ENCODE assay signal across 8 cellular contexts in genomic region chr5:140402258-140403074, GRCh38.
A peak's percentile ranks its signal among the peaks of the same experiment; 100 is the strongest.
DNase-seq lines count a peak whose midpoint lies in the region; ATAC-seq and TF ChIP-seq lines count a peak whose summit lies in the region.

No MANE protein-coding gene starts in this region.

- ATAC-seq in GM19463 (IDR thresholded peaks at IDR 0.05; ENCODE audit: unreplicated experiment): no peak

- DNase-seq in NCI-H2227 (lab: John Stamatoyannopoulos, UW; ENCODE audit: unreplicated experiment) (peak; percentile 40), NCI-H2227 treated with DMSO at 0.1 percent for 48 hours (lab: John Stamatoyannopoulos, UW) (no peak), NAMALWA (ENCODE audit: low spot score) (peak; percentile 83), caudate nucleus (lab: John Stamatoyannopoulos, UW) (peak in 34 of 61 donors; percentile 2 to 53 (median 26)), kidney tubule cell (ENCODE audit: low spot score) (peak; percentile 65)
- peak; percentile 28 to 38 for DNase-seq in stimulated activated CD4-positive, alpha-beta T cell treated with anti-CD3 and anti-CD28 coated beads, Interleukin-2, amount 100 ng/mL, for 48 hours

- H3K27ac ChIP-seq in caudate nucleus (ENCODE audit: low read depth, low read length): peak overlapping the region; percentile 90

- H3K4me3 ChIP-seq in WI38 (ENCODE audit: low read depth, low read length): peak overlapping the region; percentile 98

- TF ChIP-seq CTCF in WI38 (IDR thresholded peaks at IDR 0.05; ENCODE audit: low read depth, low read length): no peak
